Comparison of ENCODE assay signal across 19 cellular contexts in genomic region chr20:53905019-53905847, GRCh38.
DNase-seq lines count a peak whose midpoint lies in the region; ATAC-seq, FAIRE-seq and TF ChIP-seq lines count a peak whose summit lies in the region.
"Had no signal": no experiment of that assay in that cellular context is flagged by ENCODE, and none has a peak within 500 bp of the region (broad histone marks: within the 10 kb centered on the region; RNA-seq: fewer than 3 reads in every experiment).

No MANE protein-coding gene starts in this region.

- no peak for FAIRE-seq in H1 (lab: Jason Lieb, UNC)
- FAIRE-seq: colon had no signal

- H3K4me3 ChIP-seq in GM06990 (replicated peaks; ENCODE audit: low read depth, low read length), result peak overlapping the region; percentile 47
- no peak overlapping the region for H3K4me3 ChIP-seq in H1 (ENCODE audit: extremely low read depth in 1 of 4, insufficient read depth in 2 of 4, low read depth in 3 of 4, low read length in 4 of 4)
- H3K4me3 ChIP-seq: heart left ventricle, mucosa of descending colon, thoracic aorta had no signal

- 90% methylated on average over 13 of the region's 13 CpGs; no CpG with 5 or more reads in 1 of the 2 experiments for WGBS in H1 (ENCODE audit: extremely low coverage in 1 of 2, insufficient coverage in 1 of 2, insufficient read length in 1 of 2, insufficient replicate concordance in 2 of 2, low coverage in 1 of 2, low lambda C conversion rate in 2 of 2, missing lambda C conversion rate in 1 of 2), 2 experiments

- no peak overlapping the region for H3K27ac Mint-ChIP-seq in activated CD4-positive, alpha-beta T cell treated with anti-CD3 and anti-CD28 coated beads, Interleukin-2, amount 10 ng/mL, durations not matched to agents 7 days and 5 days
- H3K27ac Mint-ChIP-seq: activated T-cell treated with anti-CD3 and anti-CD28 coated beads, Interleukin-2, amount 50 U/mL, for 24 hours had no signal

- H4K5ac ChIP-seq in H1 (ENCODE audit: insufficient read length, low read depth, low read length), result no peak overlapping the region

- CTCF ChIA-PET in H1 (lab: Charles Lee; ENCODE audit: partially characterized antibody), result interaction anchor here (0.6 to 3.8 kb wide), 3 partner anchors 10 to 273 kb away, joined by 3 to 27 read pairs (median 3); no protein-coding TSS in a partner anchor
- CTCF ChIA-PET in activated CD4-positive, alpha-beta T cell treated with anti-CD3 and anti-CD28 coated beads, Interleukin-2, amount 10 ng/mL, durations not matched to agents 7 days and 5 days (lab: Charles Lee), result interaction anchor here (3.4 kb wide), 1 partner anchor 12 kb away, joined by 13 read pairs; no protein-coding TSS in a partner anchor

- ATAC-seq in GM21381 (IDR thresholded peaks at IDR 0.05; ENCODE audit: unreplicated experiment) (peak; percentile 35), HG03432 (IDR thresholded peaks at IDR 0.05; ENCODE audit: unreplicated experiment) (peak; percentile 37)
- ATAC-seq: heart left ventricle, mucosa of descending colon had no signal

- H3K9me3 Mint-ChIP-seq in activated CD4-positive, alpha-beta T cell treated with anti-CD3 and anti-CD28 coated beads, Interleukin-2, amount 10 ng/mL, durations not matched to agents 7 days and 5 days, result peaks cover 2% of the 10 kb centered on the region
- H3K9me3 Mint-ChIP-seq: activated T-cell treated with anti-CD3 and anti-CD28 coated beads, Interleukin-2, amount 50 U/mL, for 24 hours had no signal

- no peak overlapping the region for H3K14ac ChIP-seq in H1 (ENCODE audit: insufficient read length)

- no peaks in the 10 kb centered on the region for H3K36me3 Mint-ChIP-seq in activated CD4-positive, alpha-beta T cell treated with anti-CD3 and anti-CD28 coated beads, Interleukin-2, amount 10 ng/mL, durations not matched to agents 7 days and 5 days (ENCODE audit: low read depth)

- TF ChIP-seq CTCF in GM06990 (IDR thresholded peaks at IDR 0.05; ENCODE audit: insufficient read depth, low read length, poor library complexity, severe bottlenecking) (no peak), H1 (IDR thresholded peaks at IDR 0.05; ENCODE audit: control extremely low read depth in 1 of 3, insufficient read depth in 1 of 3, low read depth in 1 of 3, low read length in 3 of 3) (no peak)

- no peak for TF ChIP-seq RAD21 in H1 (IDR thresholded peaks at IDR 0.05 in 1 of 2, conservative IDR thresholded peaks at IDR 0.05 in 1 of 2; ENCODE audit: low read depth in 2 of 2, low read length in 2 of 2)

- H3K27ac ChIP-seq in H1 (ENCODE audit: low read depth, low read length), result no peak overlapping the region
- H3K27ac ChIP-seq: parathyroid adenoma, thoracic aorta had no signal

- H3K36me3 ChIP-seq in GM06990 (ENCODE audit: control insufficient read depth, insufficient read depth, low read length), result no peaks in the 10 kb centered on the region
- no peaks in the 10 kb centered on the region for H3K36me3 ChIP-seq in H1 (ENCODE audit: control insufficient read depth in 2 of 4, insufficient read depth in 4 of 4, low read length in 3 of 4)
- H3K36me3 ChIP-seq: heart left ventricle, thoracic aorta had no signal

- H3K4me1 ChIP-seq in H1 (replicated peaks in 1 of 4; ENCODE audit: control insufficient read depth in 3 of 4, insufficient read depth in 4 of 4, low read length in 3 of 4), result peaks cover 0 to 11% (median 6%) of the 10 kb centered on the region in 4 experiments; a peak in 4 of 7 replicates

- TF ChIP-seq EP300 in H1 (IDR thresholded peaks at IDR 0.05; ENCODE audit: borderline replicate concordance in 1 of 2, low read depth in 2 of 2, low read length in 2 of 2), result no peak

- peaks cover 0 to 1% of the 10 kb centered on the region in 2 experiments; a peak in 1 of 4 replicates for H3K9me3 ChIP-seq in H1 (ENCODE audit: insufficient read depth in 2 of 2, low read depth in 1 of 2, low read length in 1 of 2)
- H3K9me3 ChIP-seq: heart left ventricle, mucosa of descending colon, thoracic aorta had no signal

- TF ChIP-seq POLR2A in H1 (IDR thresholded peaks at IDR 0.05; ENCODE audit: control extremely low read depth in 1 of 2, low read depth in 2 of 2, low read length in 2 of 2), result no peak

- no peaks in the 10 kb centered on the region for H3K79me2 ChIP-seq in H1 (ENCODE audit: control insufficient read depth in 1 of 2, insufficient read depth in 2 of 2, low read length in 2 of 2)
- H3K79me2 ChIP-seq: parathyroid adenoma had no signal

- peaks cover 59% of the 10 kb centered on the region for H3K4me1 Mint-ChIP-seq in activated CD4-positive, alpha-beta T cell treated with anti-CD3 and anti-CD28 coated beads, Interleukin-2, amount 10 ng/mL, durations not matched to agents 7 days and 5 days

- no peaks in the 10 kb centered on the region for H3K27me3 Mint-ChIP-seq in activated CD4-positive, alpha-beta T cell treated with anti-CD3 and anti-CD28 coated beads, Interleukin-2, amount 10 ng/mL, durations not matched to agents 7 days and 5 days
- H3K27me3 Mint-ChIP-seq: activated T-cell treated with anti-CD3 and anti-CD28 coated beads, Interleukin-2, amount 50 U/mL, for 24 hours had no signal

- H4K91ac ChIP-seq in H1 (replicated peaks; ENCODE audit: insufficient read length, low read length), result no peak overlapping the region

- no peak overlapping the region for H3K4ac ChIP-seq in H1 (replicated peaks; ENCODE audit: insufficient read length, low read depth, low read length)

- H2BK12ac ChIP-seq in H1 (ENCODE audit: low read depth, low read length), result no peak overlapping the region; the same call in 1 of the 2 replicates

- POLR2A ChIA-PET in H1 (lab: Charles Lee; ENCODE audit: partially characterized antibody), result interaction anchor here (1.4 kb wide), 1 partner anchor 13 kb away, joined by 3 read pairs; no protein-coding TSS in a partner anchor
- POLR2A ChIA-PET in activated CD4-positive, alpha-beta T cell treated with anti-CD3 and anti-CD28 coated beads, Interleukin-2, amount 10 ng/mL, durations not matched to agents 7 days and 5 days (lab: Charles Lee), result interaction anchor here (0.7 kb wide), 1 partner anchor 35 kb away, joined by 3 read pairs; no protein-coding TSS in a partner anchor

- H4K20me1 ChIP-seq in H1 (replicated peaks in 1 of 2; ENCODE audit: control insufficient read depth in 1 of 2, insufficient read depth in 2 of 2, low read length in 2 of 2), result no peaks in the 10 kb centered on the region

- no peak overlapping the region for H3K18ac ChIP-seq in H1 (ENCODE audit: extremely low read depth, low read length)

- H3K79me1 ChIP-seq in H1 (ENCODE audit: low read depth, low read length), result no peaks in the 10 kb centered on the region

- no peak overlapping the region for H2BK15ac ChIP-seq in H1 (ENCODE audit: low read length)

- no peak overlapping the region for H3K4me3 Mint-ChIP-seq in activated CD4-positive, alpha-beta T cell treated with anti-CD3 and anti-CD28 coated beads, Interleukin-2, amount 10 ng/mL, durations not matched to agents 7 days and 5 days
- H3K4me3 Mint-ChIP-seq: activated T-cell treated with anti-CD3 and anti-CD28 coated beads, Interleukin-2, amount 50 U/mL, for 24 hours had no signal

- H2BK20ac ChIP-seq in H1 (ENCODE audit: low read length), result no peak overlapping the region

- H3K4me2 ChIP-seq in H1 (ENCODE audit: insufficient read depth in 1 of 2, low read depth in 2 of 2, low read length in 2 of 2), result no peak overlapping the region

- H3K56ac ChIP-seq in H1 (replicated peaks; ENCODE audit: insufficient read length, low read depth, low read length), result no peak overlapping the region

- H2AFZ ChIP-seq in H1 (ENCODE audit: low read length), result no peak overlapping the region
- H2AFZ ChIP-seq: parathyroid adenoma had no signal

- no peak overlapping the region for H2BK120ac ChIP-seq in H1 (replicated peaks; ENCODE audit: low read depth, low read length)

- H3K23me2 ChIP-seq in H1 (ENCODE audit: low read depth, low read length), result no peaks in the 10 kb centered on the region

- H3K23ac ChIP-seq in H1 (ENCODE audit: insufficient read length), result no peak overlapping the region

- H3K27me3 ChIP-seq in GM06990 (replicated peaks; ENCODE audit: control insufficient read depth, insufficient read depth, low read length) (no peaks in the 10 kb centered on the region), H1 (replicated peaks in 1 of 4; ENCODE audit: control insufficient read depth in 3 of 4, extremely low read depth in 1 of 4, insufficient read depth in 3 of 4, low read length in 3 of 4) (no peaks in the 10 kb centered on the region)
- H3K27me3 ChIP-seq: heart left ventricle had no signal

- DNase-seq in GM06990 (ENCODE audit: extremely low read depth, insufficient read length) (no peak), H1 (ENCODE audit: low read depth in 1 of 2, low spot score in 2 of 2) (no peak), NCI-H2029 treated with DMSO at 0.1 percent for 48 hours (lab: John Stamatoyannopoulos, UW) (no peak), NCI-H1105 treated with DMSO at 0.1 percent for 48 hours (lab: John Stamatoyannopoulos, UW) (no peak)
- DNase-seq in activated T-cell treated with anti-CD3 and anti-CD28 coated beads, Interleukin-2, amount 50 U/mL, for 48 hours, result no peak
- no peak for DNase-seq in activated CD4-positive, alpha-beta T cell treated with anti-CD3 and anti-CD28 coated beads, Interleukin-2, amount 10 ng/mL, durations not matched to agents 7 days and 5 days
- DNase-seq: activated CD4-positive, alpha-beta T cell treated with anti-CD3 and anti-CD28 coated beads for 48 hours; activated T-cell treated with anti-CD3 and anti-CD28 coated beads, Interleukin-2, amount 50 U/mL, for 24 hours; amygdala; heart left ventricle; kidney glomerular epithelial cell; mucosa of descending colon; NCI-H187; NCI-H526 treated with DMSO at 0.1 percent for 48 hours had no signal

- H3K9ac ChIP-seq in H1 (replicated peaks in 1 of 4; ENCODE audit: extremely low read depth in 1 of 4, low read depth in 3 of 4, low read length in 3 of 4), result no peak overlapping the region; a peak in 2 of 7 replicates
- H3K9ac ChIP-seq: parathyroid adenoma had no signal

- no peak overlapping the region for H2AK5ac ChIP-seq in H1 (ENCODE audit: low read depth, low read length)

- H4K8ac ChIP-seq in H1 (ENCODE audit: extremely low read depth, insufficient read depth, low read length), result peak overlapping the region; percentile 23; the same call in 1 of the 2 replicates

- H2BK5ac ChIP-seq in H1 (ENCODE audit: low read depth, low read length), result no peak overlapping the region

TF ChIP-seq in H1, 55 proteins besides CTCF, POLR2A, EP300 and RAD21 (continues in another document):
- no peak for TF ChIP-seq NANOG (IDR thresholded peaks at IDR 0.05; ENCODE audit: insufficient read depth, low read depth, low read length, poor library complexity, severe bottlenecking)
- no peak for TF ChIP-seq TAF7 (optimal IDR thresholded peaks at IDR 0.05; ENCODE audit: borderline replicate concordance, low read depth, low read length)
- TF ChIP-seq SRF (IDR thresholded peaks at IDR 0.05; ENCODE audit: low read depth, low read length), result no peak
- TF ChIP-seq, protein P1, sequence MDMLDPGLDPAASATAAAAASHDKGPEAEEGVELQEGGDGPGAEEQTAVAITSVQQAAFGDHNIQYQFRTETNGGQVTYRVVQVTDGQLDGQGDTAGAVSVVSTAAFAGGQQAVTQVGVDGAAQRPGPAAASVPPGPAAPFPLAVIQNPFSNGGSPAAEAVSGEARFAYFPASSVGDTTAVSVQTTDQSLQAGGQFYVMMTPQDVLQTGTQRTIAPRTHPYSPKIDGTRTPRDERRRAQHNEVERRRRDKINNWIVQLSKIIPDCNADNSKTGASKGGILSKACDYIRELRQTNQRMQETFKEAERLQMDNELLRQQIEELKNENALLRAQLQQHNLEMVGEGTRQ (IDR thresholded peaks at IDR 0.05; ENCODE audit: low read length), result no peak
